ENCODE assay signal across 9 cellular contexts in genomic region chr17:48596735-48597491, GRCh38. TPM values are rescaled to one million over a fixed set of nuclear protein-coding genes. Genes with fewer than 3 reads are reported as not detected.
A peak's percentile ranks its signal among the peaks of the same experiment; 100 is the strongest.
DNase-seq lines count a peak whose midpoint lies in the region; ATAC-seq and TF ChIP-seq lines count a peak whose summit lies in the region.
"Had no signal": no experiment of that assay in that cellular context is flagged by ENCODE, and none has a peak within 500 bp of the region (broad histone marks: within the 10 kb centered on the region; RNA-seq: fewer than 3 reads in every experiment).

No MANE protein-coding gene starts in this region.

- H3K4me1 Mint-ChIP-seq in activated T-cell treated with anti-CD3 and anti-CD28 coated beads, Interleukin-2, amount 50 U/mL, for 4 hours (ENCODE audit: low read depth), result peaks cover 38% of the 10 kb centered on the region
- peaks cover 36% of the 10 kb centered on the region for H3K4me1 Mint-ChIP-seq in activated naive CD8-positive, alpha-beta T cell treated with anti-CD3 and anti-CD28 coated beads for 36 hours

- TF ChIP-seq POLR2A in tibial nerve (IDR thresholded peaks at IDR 0.05), result no peak

- H3K36me3 ChIP-seq in left lung (no peaks in the 10 kb centered on the region), tibial nerve (no peaks in the 10 kb centered on the region)

- no peak for TF ChIP-seq EP300 in tibial nerve (IDR thresholded peaks at IDR 0.05)

- H3K9me3 ChIP-seq in left lung, result no peaks in the 10 kb centered on the region
- no peaks in the 10 kb centered on the region for H3K9me3 ChIP-seq in tibial nerve

- peak in 1 of 2 donors; percentile 5 for ATAC-seq in activated T-cell treated with anti-CD3 and anti-CD28 coated beads, Interleukin-2, amount 50 U/mL, for 4 hours
- ATAC-seq in left lung, result peak; percentile 21
- no peak for ATAC-seq in GM21723 (IDR thresholded peaks at IDR 0.05; ENCODE audit: unreplicated experiment)
- no peak for ATAC-seq in HG03159 (IDR thresholded peaks at IDR 0.05; ENCODE audit: unreplicated experiment)

- DNase-seq in activated T-cell treated with anti-CD3 and anti-CD28 coated beads, Interleukin-2, amount 50 U/mL, for 4 hours, result no peak
- DNase-seq in activated T-cell treated with anti-CD3 and anti-CD28 coated beads for 4 hours, result no peak
- DNase-seq in activated naive CD8-positive, alpha-beta T cell treated with anti-CD3 and anti-CD28 coated beads for 36 hours, result no peak
- DNase-seq in left lung, result no peak
- DNase-seq in tibial nerve (ENCODE audit: low spot score in 2 of 2), result no peak
- no peak for DNase-seq in caudate nucleus (lab: John Stamatoyannopoulos, UW)
- DNase-seq: NCI-H1436 had no signal

- peaks cover 12 to 37% of the 10 kb centered on the region in 2 donors for H3K4me1 ChIP-seq in left lung
- peaks cover 0 to 54% (median 16%) of the 10 kb centered on the region in 4 donors for H3K4me1 ChIP-seq in tibial nerve

- H3K4me3 ChIP-seq in left lung (peak overlapping the region; percentile 43 to 44), tibial nerve (peak overlapping the region; percentile 4 to 54 (median 30))

- WGBS in tibial nerve, 2 donors, result 33 to 37% methylated on average over 26 of the region's 26 CpGs

- intact Hi-C loops in left lung (cut with DNase I), result loop anchor here in 1 of 2 donors (10.0 kb wide), 1 partner anchor 252 kb away; no protein-coding TSS in a partner anchor

- peak overlapping the region; percentile 77 for H3K4me3 Mint-ChIP-seq in activated T-cell treated with anti-CD3 and anti-CD28 coated beads, Interleukin-2, amount 50 U/mL, for 4 hours
- H3K4me3 Mint-ChIP-seq in activated naive CD8-positive, alpha-beta T cell treated with anti-CD3 and anti-CD28 coated beads for 36 hours, result peak overlapping the region; percentile 71

- peak overlapping the region; percentile 68 to 82 for H3K27ac ChIP-seq in left lung
- H3K27ac ChIP-seq in tibial nerve, result peak overlapping the region in 2 of 4 donors; percentile 71
- H3K27ac ChIP-seq in caudate nucleus (ENCODE audit: low read depth, low read length), result no peak overlapping the region

- no peak for TF ChIP-seq CTCF in left lung (IDR thresholded peaks at IDR 0.05)
- TF ChIP-seq CTCF in tibial nerve (IDR thresholded peaks at IDR 0.05), result no peak

- no peaks in the 10 kb centered on the region for H3K36me3 Mint-ChIP-seq in activated T-cell treated with anti-CD3 and anti-CD28 coated beads, Interleukin-2, amount 50 U/mL, for 4 hours (ENCODE audit: insufficient read depth)
- no peaks in the 10 kb centered on the region for H3K36me3 Mint-ChIP-seq in activated naive CD8-positive, alpha-beta T cell treated with anti-CD3 and anti-CD28 coated beads for 36 hours

- peaks cover 71 to 99% of the 10 kb centered on the region in 2 donors for H3K27me3 ChIP-seq in left lung
- H3K27me3 ChIP-seq in tibial nerve, result peaks cover 0 to 100% of the 10 kb centered on the region in 2 donors

- no peaks in the 10 kb centered on the region for H3K9me3 Mint-ChIP-seq in activated T-cell treated with anti-CD3 and anti-CD28 coated beads, Interleukin-2, amount 50 U/mL, for 4 hours
- no peaks in the 10 kb centered on the region for H3K9me3 Mint-ChIP-seq in activated naive CD8-positive, alpha-beta T cell treated with anti-CD3 and anti-CD28 coated beads for 36 hours

- peaks cover 91% of the 10 kb centered on the region for H3K27me3 Mint-ChIP-seq in activated T-cell treated with anti-CD3 and anti-CD28 coated beads, Interleukin-2, amount 50 U/mL, for 4 hours (ENCODE audit: low read depth)
- H3K27me3 Mint-ChIP-seq in activated naive CD8-positive, alpha-beta T cell treated with anti-CD3 and anti-CD28 coated beads for 36 hours, result peaks cover 99% of the 10 kb centered on the region

- H3K27ac Mint-ChIP-seq in activated naive CD8-positive, alpha-beta T cell treated with anti-CD3 and anti-CD28 coated beads for 36 hours, result no peak overlapping the region

RNA-seq across cellular contexts. Expression of gene HOXB5, which starts 3.3 kb away (rescaled TPM):
- under 1 TPM in 1 of 3 donors, not detected in 2; 0.08 TPM for total RNA-seq in activated T-cell treated with anti-CD3 and anti-CD28 coated beads, Interleukin-2, amount 50 U/mL, for 4 hours
- total RNA-seq in activated naive CD8-positive, alpha-beta T cell treated with anti-CD3 and anti-CD28 coated beads for 36 hours, result not detected
- total RNA-seq in left lung (1 to 10 TPM; 3.3 to 4.2 TPM), tibial nerve (1 to 10 TPM in 2 of 4 donors, not detected in 2; 1.6 to 1.8 TPM)

RNA-seq across cellular contexts. Expression of gene HOXB3, which starts 6.9 kb away (rescaled TPM):
- 1 to 10 TPM in 1 of 3 donors, under 1 TPM in 2; 0.50 to 1.0 (median 0.81) TPM for total RNA-seq in activated T-cell treated with anti-CD3 and anti-CD28 coated beads, Interleukin-2, amount 50 U/mL, for 4 hours
- 1 to 10 TPM; 1.4 to 2.0 TPM for total RNA-seq in activated naive CD8-positive, alpha-beta T cell treated with anti-CD3 and anti-CD28 coated beads for 36 hours
- total RNA-seq in left lung (10 to 100 TPM; 10.4 to 15.0 TPM), tibial nerve (10 to 100 TPM in 2 of 4 donors, 1 to 10 TPM in 2; 3.7 to 14.1 (median 9.4) TPM)

RNA-seq across cellular contexts. Expression of gene HOXB6, which starts 7.9 kb away (rescaled TPM):
- under 1 TPM in 2 of 3 donors, not detected in 1; 0.24 to 0.27 TPM for total RNA-seq in activated T-cell treated with anti-CD3 and anti-CD28 coated beads, Interleukin-2, amount 50 U/mL, for 4 hours
- not detected for total RNA-seq in activated naive CD8-positive, alpha-beta T cell treated with anti-CD3 and anti-CD28 coated beads for 36 hours
- 1 to 10 TPM; 5.1 to 6.7 TPM for total RNA-seq in left lung
- total RNA-seq in tibial nerve, result 1 to 10 TPM in 3 of 4 donors, under 1 TPM in 1; 0.66 to 5.1 (median 2.9) TPM

RNA-seq across cellular contexts. Expression of gene HOXB7, which starts 13.9 kb away (rescaled TPM):
- under 1 TPM; 0.18 to 0.43 (median 0.38) TPM for total RNA-seq in activated T-cell treated with anti-CD3 and anti-CD28 coated beads, Interleukin-2, amount 50 U/mL, for 4 hours
- total RNA-seq in activated naive CD8-positive, alpha-beta T cell treated with anti-CD3 and anti-CD28 coated beads for 36 hours, result 1 to 10 TPM in 1 of 2 experiments, under 1 TPM in 1; 0.62 to 1.4 TPM
- total RNA-seq in left lung (1 to 10 TPM; 2.4 to 3.0 TPM), tibial nerve (1 to 10 TPM; 1.8 to 4.0 (median 2.3) TPM)

RNA-seq across cellular contexts. Expression of gene HOXB8, which starts 18.2 kb away (rescaled TPM):
- under 1 TPM in 2 of 3 donors, not detected in 1; 0.14 to 0.18 TPM for total RNA-seq in activated T-cell treated with anti-CD3 and anti-CD28 coated beads, Interleukin-2, amount 50 U/mL, for 4 hours
- not detected for total RNA-seq in activated naive CD8-positive, alpha-beta T cell treated with anti-CD3 and anti-CD28 coated beads for 36 hours
- under 1 TPM; 0.32 to 0.39 TPM for total RNA-seq in left lung
- under 1 TPM in 2 of 4 donors, not detected in 2; 0.66 to 0.90 TPM for total RNA-seq in tibial nerve
